Comparison of ENCODE assay signal across 18 cellular contexts in the genomic region with DNA sequence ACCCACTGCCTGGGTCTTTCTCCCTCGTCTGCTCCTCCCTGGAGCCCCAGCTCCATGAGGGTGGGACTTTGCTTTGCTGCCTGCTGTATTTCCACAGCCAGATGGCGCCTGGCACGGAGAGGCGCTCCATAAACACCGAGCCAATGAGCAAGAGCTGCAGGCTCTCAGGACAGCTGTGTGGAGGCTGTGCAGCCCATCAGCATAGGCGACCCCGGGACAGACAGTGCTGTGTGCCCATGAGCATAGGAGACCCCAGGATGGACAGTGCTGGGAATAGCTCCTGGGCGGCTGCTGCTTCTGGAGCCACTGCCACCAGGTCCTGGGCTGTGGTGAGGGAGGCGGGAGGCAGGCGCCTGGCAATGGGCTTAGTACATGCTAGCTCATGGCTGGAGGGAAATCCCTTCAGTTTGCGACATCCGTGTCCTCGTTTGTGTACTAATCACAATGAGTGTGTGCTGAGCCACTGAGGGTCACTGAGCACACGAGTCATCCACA. TPM values are rescaled to one million over a fixed set of nuclear protein-coding genes. Genes with fewer than 3 reads are reported as not detected.
DNase-seq lines count a peak whose midpoint lies in the region; ATAC-seq and TF ChIP-seq lines count a peak whose summit lies in the region.
"Had no signal": no experiment of that assay in that cellular context is flagged by ENCODE, and none has a peak within 500 bp of the region (broad histone marks: within the 10 kb centered on the region; RNA-seq: fewer than 3 reads in every experiment).

No MANE protein-coding gene starts in this region.

- CTCF ChIA-PET in WTC11 (lab: Charles Lee) = interaction anchor here (0.6 to 2.3 kb wide), 23 partner anchors 8 to 375 kb away, joined by 3 to 19 read pairs (median 4); partner anchors contain the start of genes C1orf174 and DFFB

- H3K4me1 Mint-ChIP-seq in WTC11 = no peaks in the 10 kb centered on the region
- H3K4me1 Mint-ChIP-seq: activated naive CD4-positive, alpha-beta T cell treated with anti-CD3 and anti-CD28 coated beads, Interleukin-2, amount 50 U/mL, for 24 hours; CD4-positive, CD25-positive, alpha-beta regulatory T cell had no signal

- peaks cover 25% of the 10 kb centered on the region for H3K36me3 Mint-ChIP-seq in WTC11

- no peaks in the 10 kb centered on the region for H3K9me3 Mint-ChIP-seq in WTC11
- H3K9me3 Mint-ChIP-seq: activated naive CD4-positive, alpha-beta T cell treated with anti-CD3 and anti-CD28 coated beads, Interleukin-2, amount 50 U/mL, for 24 hours; CD4-positive, CD25-positive, alpha-beta regulatory T cell had no signal

- H3K4me3 Mint-ChIP-seq in WTC11 = no peak overlapping the region
- H3K4me3 Mint-ChIP-seq: activated naive CD4-positive, alpha-beta T cell treated with anti-CD3 and anti-CD28 coated beads, Interleukin-2, amount 50 U/mL, for 24 hours; CD4-positive, CD25-positive, alpha-beta regulatory T cell had no signal

- no peak overlapping the region for H3K4me3 ChIP-seq in skeletal muscle cell (ENCODE audit: low read depth, low read length)
- H3K4me3 ChIP-seq: cardiac muscle cell, gastroesophageal sphincter, tibial artery had no signal

- no peak overlapping the region for H3K27ac Mint-ChIP-seq in WTC11
- H3K27ac Mint-ChIP-seq: activated naive CD4-positive, alpha-beta T cell treated with anti-CD3 and anti-CD28 coated beads, Interleukin-2, amount 50 U/mL, for 24 hours; CD4-positive, CD25-positive, alpha-beta regulatory T cell had no signal

- no peak for TF ChIP-seq CTCF in WTC11 (IDR thresholded peaks at IDR 0.05)

- POLR2A ChIA-PET in WTC11 (lab: Charles Lee) = interaction anchor here (1.4 kb wide), 1 partner anchor 11 kb away, joined by 3 read pairs; no protein-coding TSS in a partner anchor

- ATAC-seq in WTC11 (peak; percentile 95), GM21390 (IDR thresholded peaks at IDR 0.05; ENCODE audit: unreplicated experiment) (no peak), HG03439 (IDR thresholded peaks at IDR 0.05; ENCODE audit: unreplicated experiment) (no peak)
- ATAC-seq: gastroesophageal sphincter, left colon had no signal

- peak; percentile 22 for DNase-seq in DMS 273 (lab: John Stamatoyannopoulos, UW; ENCODE audit: unreplicated experiment)
- no peak for DNase-seq in DMS 273 treated with DMSO at 0.1 percent for 48 hours (lab: John Stamatoyannopoulos, UW)
- DNase-seq in WTC11 (ENCODE audit: low spot score) = peak; percentile 65
- peak; percentile 28 for DNase-seq in inferior parietal cortex (ENCODE audit: extremely low spot score)
- DNase-seq in skeletal muscle cell (ENCODE audit: low read depth) = peak; percentile 13
- no peak for DNase-seq in OCI-M2 (lab: John Stamatoyannopoulos, UW; ENCODE audit: unreplicated experiment)
- DNase-seq: activated CD4-positive, CD25-positive, alpha-beta regulatory T cell; activated CD8-positive, alpha-beta memory T cell treated with anti-CD3 and anti-CD28 coated beads, Interleukin-2, amount 50 U/mL, for 4 hours; CD4-positive, CD25-positive, alpha-beta regulatory T cell; left colon; NCI-H1048; NCI-H446 had no signal

- H3K27me3 Mint-ChIP-seq in WTC11 (ENCODE audit: low read depth) = no peaks in the 10 kb centered on the region
- H3K27me3 Mint-ChIP-seq: activated naive CD4-positive, alpha-beta T cell treated with anti-CD3 and anti-CD28 coated beads, Interleukin-2, amount 50 U/mL, for 24 hours; CD4-positive, CD25-positive, alpha-beta regulatory T cell had no signal

TF ChIP-seq in WTC11, 78 proteins besides CTCF, POLR2A, EP300 and RAD21:
- TF ChIP-seq, protein P1, sequence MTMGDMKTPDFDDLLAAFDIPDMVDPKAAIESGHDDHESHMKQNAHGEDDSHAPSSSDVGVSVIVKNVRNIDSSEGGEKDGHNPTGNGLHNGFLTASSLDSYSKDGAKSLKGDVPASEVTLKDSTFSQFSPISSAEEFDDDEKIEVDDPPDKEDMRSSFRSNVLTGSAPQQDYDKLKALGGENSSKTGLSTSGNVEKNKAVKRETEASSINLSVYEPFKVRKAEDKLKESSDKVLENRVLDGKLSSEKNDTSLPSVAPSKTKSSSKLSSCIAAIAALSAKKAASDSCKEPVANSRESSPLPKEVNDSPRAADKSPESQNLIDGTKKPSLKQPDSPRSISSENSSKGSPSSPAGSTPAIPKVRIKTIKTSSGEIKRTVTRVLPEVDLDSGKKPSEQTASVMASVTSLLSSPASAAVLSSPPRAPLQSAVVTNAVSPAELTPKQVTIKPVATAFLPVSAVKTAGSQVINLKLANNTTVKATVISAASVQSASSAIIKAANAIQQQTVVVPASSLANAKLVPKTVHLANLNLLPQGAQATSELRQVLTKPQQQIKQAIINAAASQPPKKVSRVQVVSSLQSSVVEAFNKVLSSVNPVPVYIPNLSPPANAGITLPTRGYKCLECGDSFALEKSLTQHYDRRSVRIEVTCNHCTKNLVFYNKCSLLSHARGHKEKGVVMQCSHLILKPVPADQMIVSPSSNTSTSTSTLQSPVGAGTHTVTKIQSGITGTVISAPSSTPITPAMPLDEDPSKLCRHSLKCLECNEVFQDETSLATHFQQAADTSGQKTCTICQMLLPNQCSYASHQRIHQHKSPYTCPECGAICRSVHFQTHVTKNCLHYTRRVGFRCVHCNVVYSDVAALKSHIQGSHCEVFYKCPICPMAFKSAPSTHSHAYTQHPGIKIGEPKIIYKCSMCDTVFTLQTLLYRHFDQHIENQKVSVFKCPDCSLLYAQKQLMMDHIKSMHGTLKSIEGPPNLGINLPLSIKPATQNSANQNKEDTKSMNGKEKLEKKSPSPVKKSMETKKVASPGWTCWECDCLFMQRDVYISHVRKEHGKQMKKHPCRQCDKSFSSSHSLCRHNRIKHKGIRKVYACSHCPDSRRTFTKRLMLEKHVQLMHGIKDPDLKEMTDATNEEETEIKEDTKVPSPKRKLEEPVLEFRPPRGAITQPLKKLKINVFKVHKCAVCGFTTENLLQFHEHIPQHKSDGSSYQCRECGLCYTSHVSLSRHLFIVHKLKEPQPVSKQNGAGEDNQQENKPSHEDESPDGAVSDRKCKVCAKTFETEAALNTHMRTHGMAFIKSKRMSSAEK (CRISPR knock-in tag; IDR thresholded peaks at IDR 0.05; ENCODE audit: borderline replicate concordance) = no peak
- TF ChIP-seq, protein P2, sequence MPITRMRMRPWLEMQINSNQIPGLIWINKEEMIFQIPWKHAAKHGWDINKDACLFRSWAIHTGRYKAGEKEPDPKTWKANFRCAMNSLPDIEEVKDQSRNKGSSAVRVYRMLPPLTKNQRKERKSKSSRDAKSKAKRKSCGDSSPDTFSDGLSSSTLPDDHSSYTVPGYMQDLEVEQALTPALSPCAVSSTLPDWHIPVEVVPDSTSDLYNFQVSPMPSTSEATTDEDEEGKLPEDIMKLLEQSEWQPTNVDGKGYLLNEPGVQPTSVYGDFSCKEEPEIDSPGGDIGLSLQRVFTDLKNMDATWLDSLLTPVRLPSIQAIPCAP (CRISPR knock-in tag; IDR thresholded peaks at IDR 0.05) = no peak
- TF ChIP-seq PRRX2 (CRISPR knock-in tag; IDR thresholded peaks at IDR 0.05) (no peak), RORB (CRISPR knock-in tag; IDR thresholded peaks at IDR 0.05) (no peak), E2F4 (CRISPR knock-in tag; IDR thresholded peaks at IDR 0.05; ENCODE audit: borderline replicate concordance, low read depth) (no peak), ETV6 (CRISPR knock-in tag; IDR thresholded peaks at IDR 0.05) (no peak)
- TF ChIP-seq, protein P3, sequence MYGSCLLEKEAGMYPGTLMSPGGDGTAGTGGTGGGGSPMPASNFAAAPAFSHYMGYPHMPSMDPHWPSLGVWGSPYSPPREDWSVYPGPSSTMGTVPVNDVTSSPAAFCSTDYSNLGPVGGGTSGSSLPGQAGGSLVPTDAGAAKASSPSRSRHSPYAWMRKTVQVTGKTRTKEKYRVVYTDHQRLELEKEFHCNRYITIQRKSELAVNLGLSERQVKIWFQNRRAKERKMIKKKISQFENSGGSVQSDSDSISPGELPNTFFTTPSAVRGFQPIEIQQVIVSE (CRISPR knock-in tag; IDR thresholded peaks at IDR 0.05; ENCODE audit: borderline replicate concordance) = no peak
TF ChIP-seq in WTC11: peak in this region for 0.

RNA-seq across cellular contexts. Expression of gene CEP104, which starts 29.2 kb away (rescaled TPM):
- 38.0 to 38.8 TPM (median 38.2 TPM) in 3 replicates for total RNA-seq in WTC11 (2021)

RNA-seq across cellular contexts. Expression of gene DFFB, which starts 29.4 kb away (rescaled TPM):
- 8.5 to 9.2 TPM (median 8.7 TPM) in 3 replicates for total RNA-seq in WTC11 (2021)

RNA-seq across cellular contexts. Expression of gene LRRC47, which starts 31.6 kb away (rescaled TPM):
- 70.6 to 92.4 TPM (median 71.0 TPM) in 3 replicates for total RNA-seq in WTC11 (2021)

RNA-seq across cellular contexts. Expression of gene SMIM1, which starts 55.3 kb away (rescaled TPM):
- total RNA-seq in WTC11 (2021) = 10.2 to 11.1 TPM (median 10.3 TPM) in 3 replicates

Comparison
In these comparisons a context has a peak if more than half of its experiments do, and no peak if none do; other contexts are left out.
1. DNase-seq: peak in DMS 273 (single experiment), WTC11 (single experiment), inferior parietal cortex (single experiment) and skeletal muscle cell (single experiment); none in DMS 273 treated with DMSO at 0.1 percent for 48 hours (single experiment) and OCI-M2 (single experiment).